ENCODE assay signal across 1 cellular context in genomic region chr10:68876246-68876918, GRCh38.
TF ChIP-seq lines count a peak whose summit lies in the region.

No MANE protein-coding gene starts in this region.

TF ChIP-seq in WTC11, 78 proteins besides CTCF, POLR2A, EP300 and RAD21 (continued from another document):
- no peak for TF ChIP-seq RELA (CRISPR knock-in tag; IDR thresholded peaks at IDR 0.05; ENCODE audit: borderline replicate concordance)
- no peak for TF ChIP-seq GABPB1 (CRISPR knock-in tag; IDR thresholded peaks at IDR 0.05)
- TF ChIP-seq PREB (CRISPR knock-in tag; IDR thresholded peaks at IDR 0.05; ENCODE audit: borderline replicate concordance), result no peak
- no peak for TF ChIP-seq IRF1 (CRISPR knock-in tag; IDR thresholded peaks at IDR 0.05)
- no peak for TF ChIP-seq MYBL2 (CRISPR knock-in tag; IDR thresholded peaks at IDR 0.05)
- TF ChIP-seq ZNF138 (CRISPR knock-in tag; conservative IDR thresholded peaks at IDR 0.05), result no peak
